ENCODE assay signal across 8 cellular contexts in the genomic region with DNA sequence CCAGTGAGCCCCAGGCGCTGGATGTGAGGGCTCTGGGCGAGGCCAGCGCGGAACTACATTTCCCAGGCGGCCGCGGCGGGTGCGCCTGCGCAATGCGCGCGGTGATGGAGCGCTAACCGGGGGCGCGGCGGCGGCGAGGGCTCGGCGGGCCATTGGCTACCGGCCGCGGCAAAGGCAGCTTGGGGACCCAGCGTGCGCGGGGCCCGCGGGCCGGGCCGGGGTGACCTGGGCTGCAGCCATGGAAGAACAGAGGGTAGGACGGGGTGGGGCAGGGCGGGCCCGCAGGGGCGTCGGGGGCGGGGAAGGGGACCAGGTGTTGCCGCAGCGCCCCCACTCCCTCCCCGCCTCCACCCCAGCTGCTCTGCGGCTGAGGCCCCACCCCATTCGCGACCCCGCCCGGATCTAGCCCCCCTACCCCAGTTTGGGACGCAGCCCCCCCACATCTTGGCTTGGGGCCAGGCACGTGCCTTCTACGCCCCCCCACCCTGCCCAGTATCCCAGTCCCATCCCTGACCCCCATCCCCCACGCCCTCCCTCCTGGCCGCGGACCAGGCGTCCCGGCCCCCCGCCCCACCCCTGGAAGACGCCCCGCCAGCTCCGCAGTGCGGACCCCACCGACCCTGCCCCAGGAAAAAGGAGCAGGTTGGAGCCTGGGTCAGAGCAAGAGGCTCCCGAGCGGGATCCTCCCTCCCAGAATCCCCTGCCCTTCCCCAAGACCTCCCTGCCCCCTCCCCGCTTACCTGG. TPM values are rescaled to one million over a fixed set of nuclear protein-coding genes. Genes with fewer than 3 reads are reported as not detected.
DNase-seq lines count a peak whose midpoint lies in the region; ATAC-seq and TF ChIP-seq lines count a peak whose summit lies in the region.

Gene FSD1 (plus strand): TSS at position 90 of the 744 bp plus-strand sequence. CDS start 149 bp downstream, at position 239.

- ATAC-seq in right cardiac atrium (peak in 1 of 2 donors; percentile 19), GM18861 (IDR thresholded peaks at IDR 0.05; ENCODE audit: unreplicated experiment) (no peak), HG02938 (IDR thresholded peaks at IDR 0.05; ENCODE audit: unreplicated experiment) (no peak)

- H3K27ac ChIP-seq in right cardiac atrium (ENCODE audit: low read length) = no peak within 1 kb of the TSS

- no peak for DNase-seq in BJ (ENCODE audit: low read depth)
- peak; percentile 98 for DNase-seq in HEK293T (ENCODE audit: extremely low spot score)
- peak; percentile 62 for DNase-seq in RPMI7951 (ENCODE audit: low read depth)
- peak; percentile 38 for DNase-seq in activated T-helper 9 cell treated with anti-CD3 and anti-CD28 coated beads, Interleukin-2, amount 50 U/mL, for 16 hours (ENCODE audit: low read depth)
- DNase-seq in right cardiac atrium = peak in 2 of 3 donors; percentile 67 to 70
- peak; percentile 60 to 71 for DNase-seq in stimulated activated CD4-positive, alpha-beta T cell treated with anti-CD3 and anti-CD28 coated beads, Interleukin-15, amount 100 ng/mL, for 48 hours (ENCODE audit: low read depth in 2 of 2)

- POLR2A ChIA-PET in BJ (lab: Charles Lee) (interaction anchor here (0.6 to 0.7 kb wide), 2 partner anchors 16 to 89 kb away, joined by 3 to 24 read pairs; no protein-coding TSS in a partner anchor), HEK293T (lab: Yijun Ruan, JAX) (interaction anchor here (1.0 to 4.4 kb wide), 3 partner anchors 33 to 58 kb away, joined by 3 to 16 read pairs (median 3); partner anchors contain the start of genes MPND and YJU2)

- H3K4me3 ChIP-seq in BJ (ENCODE audit: low read depth, low read length) (peak within 1 kb of the TSS; percentile 64), right cardiac atrium (ENCODE audit: low read length) (no peak within 1 kb of the TSS)

- intact Hi-C loops in right cardiac atrium (cut with DNase I) = no loop called here

- no peaks in the 10 kb centered on the region for H3K9me3 ChIP-seq in right cardiac atrium (ENCODE audit: control insufficient read depth, low read length)

- WGBS in right cardiac atrium = 4% methylated on average over 63 of the region's 63 CpGs

- no peaks in the 10 kb centered on the region for H3K4me1 ChIP-seq in right cardiac atrium (ENCODE audit: control insufficient read depth, insufficient read depth, low read length)

- CTCF ChIA-PET in BJ (lab: Yijun Ruan, JAX) = interaction anchor here (1.0 to 1.3 kb wide), 2 partner anchors 48 kb away, joined by 3 to 5 read pairs; no protein-coding TSS in a partner anchor
- CTCF ChIA-PET in HEK293T (lab: Yijun Ruan, JAX) = interaction anchor here (1.0 kb wide), 1 partner anchor 48 kb away, joined by 4 read pairs; no protein-coding TSS in a partner anchor

- peaks cover 3% of the 10 kb centered on the region for H3K36me3 ChIP-seq in BJ (ENCODE audit: control insufficient read depth, insufficient read depth, low read length)

- no peak for TF ChIP-seq CTCF in BJ (IDR thresholded peaks at IDR 0.05; ENCODE audit: insufficient read depth, low read depth, low read length)

- no peaks in the 10 kb centered on the region for H3K27me3 ChIP-seq in BJ (ENCODE audit: control insufficient read depth, insufficient read depth, low read length)
- H3K27me3 ChIP-seq in right cardiac atrium (ENCODE audit: control insufficient read depth, insufficient read depth) = no peaks in the 10 kb centered on the region

TF ChIP-seq in HEK293T, 16 proteins besides CTCF, POLR2A, EP300 and RAD21:
- TF ChIP-seq FOXM1 (IDR thresholded peaks at IDR 0.05; ENCODE audit: borderline replicate concordance) = no peak
- no peak for TF ChIP-seq ELF4 (IDR thresholded peaks at IDR 0.05)
TF ChIP-seq in HEK293T: peak in this region for 0.

RNA-seq across cellular contexts. Expression of gene FSD1, which starts in this region (rescaled TPM):
- 3.9 and 11.9 TPM in 2 replicates for polyA plus RNA-seq in BJ (2011; rRNA removed)
- 6.0 and 6.2 TPM in 2 replicates for polyA minus RNA-seq in BJ (2011; rRNA and poly(A)+ RNA removed)
- 9.7 and 11.3 TPM in 2 replicates for total RNA-seq in RPMI7951 (2014; rRNA removed; shearing (Covaris generic))
- total RNA-seq in right cardiac atrium = not detected
- polyA plus RNA-seq in right cardiac atrium = not detected

Comparison
In these comparisons a context has a peak if more than half of its experiments do, and no peak if none do; other contexts are left out.
1. Peak in DNase-seq in right cardiac atrium; RNA of the gene not detected or under 1 TPM.